ENCODE assay signal across 16 cellular contexts in the genomic region with DNA sequence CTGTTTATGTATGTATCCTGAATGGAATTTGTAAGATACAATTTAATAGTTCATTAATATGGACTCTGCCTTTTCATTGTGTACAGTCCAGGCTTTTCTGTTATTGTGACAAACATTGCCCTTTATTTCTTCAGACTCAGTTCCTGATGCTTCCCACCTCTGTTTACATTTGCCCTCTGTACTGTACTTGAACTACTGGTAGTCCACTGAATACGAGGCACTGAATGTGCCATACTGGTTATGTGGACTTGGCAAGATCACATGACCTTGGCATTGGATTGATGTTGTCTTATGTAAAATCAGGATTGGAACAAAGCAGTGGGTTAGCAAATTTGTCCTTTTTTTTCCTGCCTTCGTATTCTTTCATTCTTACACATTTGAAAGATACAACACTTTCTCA. TPM values are rescaled to one million over a fixed set of nuclear protein-coding genes. Genes with fewer than 3 reads are reported as not detected.
DNase-seq lines count a peak whose midpoint lies in the region; ATAC-seq and TF ChIP-seq lines count a peak whose summit lies in the region.
"Had no signal": no experiment of that assay in that cellular context is flagged by ENCODE, and none has a peak within 500 bp of the region (broad histone marks: within the 10 kb centered on the region; RNA-seq: fewer than 3 reads in every experiment).

No MANE protein-coding gene starts in this region.

- peaks cover 4% of the 10 kb centered on the region for H3K27me3 Mint-ChIP-seq in activated T-helper 1 cell treated with anti-CD3 and anti-CD28 coated beads, Interleukin-12 subunit alpha, Interleukin-12 subunit beta, Interleukin-2, Interleukin-4 antibody, amounts not matched to agents 30 ng/mL and 10 ng/mL and 1 ng/mL, durations not matched to agents 14 hours and 24 hours and 36 hours (ENCODE audit: insufficient read depth)
- H3K27me3 Mint-ChIP-seq: CD4-positive, alpha-beta memory T cell had no signal

- intact Hi-C loops in prostate gland (cut with DNase I) = loop anchor here (1.0 to 2.0 kb wide), 2 partner anchors 28 to 211 kb away; a partner anchor contains a TSS
- intact Hi-C loops in activated T-helper 1 cell treated with anti-CD3 and anti-CD28 coated beads, Interleukin-12 subunit alpha, Interleukin-12 subunit beta, Interleukin-2, Interleukin-4 antibody, amounts not matched to agents 30 ng/mL and 10 ng/mL and 1 ng/mL, durations not matched to agents 14 hours and 24 hours and 36 hours (cut with micrococcal nuclease) = loop anchor here (1.0 to 5.0 kb wide), 3 partner anchors 211 to 441 kb away; no protein-coding TSS in a partner anchor

- no peak overlapping the region for H3K27ac Mint-ChIP-seq in activated T-helper 1 cell treated with anti-CD3 and anti-CD28 coated beads, Interleukin-12 subunit alpha, Interleukin-12 subunit beta, Interleukin-2, Interleukin-4 antibody, amounts not matched to agents 30 ng/mL and 10 ng/mL and 1 ng/mL, durations not matched to agents 14 hours and 24 hours and 36 hours

- peaks cover 2% of the 10 kb centered on the region for H3K4me1 ChIP-seq in prostate gland (replicated peaks)
- H3K4me1 ChIP-seq: A549, BLaER1, HAP-1 had no signal

- H3K27ac ChIP-seq in prostate gland = no peak overlapping the region
- H3K27ac ChIP-seq: A549, BLaER1, SJCRH30 had no signal

- H3K4me1 Mint-ChIP-seq in activated T-helper 1 cell treated with anti-CD3 and anti-CD28 coated beads, Interleukin-12 subunit alpha, Interleukin-12 subunit beta, Interleukin-2, Interleukin-4 antibody, amounts not matched to agents 30 ng/mL and 10 ng/mL and 1 ng/mL, durations not matched to agents 14 hours and 24 hours and 36 hours (ENCODE audit: low read depth) = no peaks in the 10 kb centered on the region

- H3K4me3 Mint-ChIP-seq in activated T-helper 1 cell treated with anti-CD3 and anti-CD28 coated beads, Interleukin-12 subunit alpha, Interleukin-12 subunit beta, Interleukin-2, Interleukin-4 antibody, amounts not matched to agents 30 ng/mL and 10 ng/mL and 1 ng/mL, durations not matched to agents 14 hours and 24 hours and 36 hours = no peak overlapping the region
- H3K4me3 Mint-ChIP-seq: CD4-positive, alpha-beta memory T cell had no signal

- no peaks in the 10 kb centered on the region for H3K9me3 ChIP-seq in prostate gland
- H3K9me3 ChIP-seq: HAP-1 had no signal

- peak; percentile 13 for DNase-seq in G401 (ENCODE audit: low spot score)
- DNase-seq in SK-MEL-5 (ENCODE audit: low read depth, low spot score) = peak; percentile 14
- DNase-seq in left lobe of liver (ENCODE audit: low spot score) = no peak
- DNase-seq in prostate gland (ENCODE audit: low spot score) = peak; percentile 23
- no peak for DNase-seq in activated T-helper 1 cell treated with anti-CD3 and anti-CD28 coated beads, Interleukin-12 subunit alpha, Interleukin-12 subunit beta, Interleukin-2, Interleukin-4 antibody, amounts not matched to agents 30 ng/mL and 10 ng/mL and 1 ng/mL, durations not matched to agents 14 hours and 24 hours and 36 hours (ENCODE audit: low spot score)
- DNase-seq: KG1, NCI-H2029, NCI-H524 treated with DMSO at 0.1 percent for 48 hours had no signal

- peaks cover 8% of the 10 kb centered on the region for H3K9me3 Mint-ChIP-seq in activated T-helper 1 cell treated with anti-CD3 and anti-CD28 coated beads, Interleukin-12 subunit alpha, Interleukin-12 subunit beta, Interleukin-2, Interleukin-4 antibody, amounts not matched to agents 30 ng/mL and 10 ng/mL and 1 ng/mL, durations not matched to agents 14 hours and 24 hours and 36 hours

- ATAC-seq in left lobe of liver (peak; percentile 70), HG02852 (IDR thresholded peaks at IDR 0.05; ENCODE audit: unreplicated experiment) (no peak), HG03378 (IDR thresholded peaks at IDR 0.05; ENCODE audit: unreplicated experiment) (no peak)
- ATAC-seq: A549, Panc1 had no signal

- H3K4me3 ChIP-seq in prostate gland = no peak overlapping the region
- H3K4me3 ChIP-seq: A549, BLaER1, HAP-1, SJCRH30 had no signal

- TF ChIP-seq POLR2A in prostate gland (IDR thresholded peaks at IDR 0.05) = no peak

- H3K36me3 ChIP-seq in prostate gland = no peaks in the 10 kb centered on the region
- H3K36me3 ChIP-seq: BLaER1, HAP-1, SJCRH30 had no signal

- in situ Hi-C loops in G401 (cut with HindIII; ENCODE audit: low sequenced_read_pairs) = no loop called here
- in situ Hi-C loops in SK-MEL-5 (cut with HindIII; ENCODE audit: low pct_unique_long_range_greater_than_20kb, low sequenced_read_pairs) = no loop called here

- no peak for TF ChIP-seq CTCF in prostate gland (IDR thresholded peaks at IDR 0.05)

- H3K27me3 ChIP-seq in prostate gland (replicated peaks; ENCODE audit: insufficient read depth) = no peaks in the 10 kb centered on the region
- H3K27me3 ChIP-seq: BLaER1, SJCRH30 had no signal

- 36% methylated on average over 2 of the region's 2 CpGs for WGBS in prostate gland

- H3K36me3 Mint-ChIP-seq in activated T-helper 1 cell treated with anti-CD3 and anti-CD28 coated beads, Interleukin-12 subunit alpha, Interleukin-12 subunit beta, Interleukin-2, Interleukin-4 antibody, amounts not matched to agents 30 ng/mL and 10 ng/mL and 1 ng/mL, durations not matched to agents 14 hours and 24 hours and 36 hours (ENCODE audit: low read depth) = no peaks in the 10 kb centered on the region

RNA-seq across cellular contexts. Expression of a gene that starts 27.8 kb away (rescaled TPM):
- 11.9 and 16.0 TPM in 2 replicates for total RNA-seq in G401 (2014; rRNA removed; shearing (Covaris generic))
- total RNA-seq in SK-MEL-5 (2014; rRNA removed; shearing (Covaris generic)) = 14.7 and 22.1 TPM in 2 replicates
- 8.2 and 10.9 TPM in 2 replicates for polyA plus RNA-seq in SK-MEL-5 (2015; cell fraction: cytosol; rRNA removed)
- polyA plus RNA-seq in SK-MEL-5 (2015; cell fraction: nucleus; rRNA removed) = 55.6 and 71.6 TPM in 2 replicates
- total RNA-seq in left lobe of liver = 24.6 TPM
- total RNA-seq in prostate gland = 10 to 100 TPM; 25.6 to 26.2 TPM
- 1.6 and 2.8 TPM in 2 replicates for total RNA-seq in activated T-helper 1 cell treated with anti-CD3 and anti-CD28 coated beads, Interleukin-12 subunit alpha, Interleukin-12 subunit beta, Interleukin-2, Interleukin-4 antibody, amounts not matched to agents 30 ng/mL and 10 ng/mL and 1 ng/mL, durations not matched to agents 14 hours and 24 hours and 36 hours

Comparison
In these comparisons a context has a peak if more than half of its experiments do, and no peak if none do; other contexts are left out.
1. DNase-seq: peak in G401 (single experiment), SK-MEL-5 (single experiment) and prostate gland (single experiment); none in left lobe of liver (single experiment) and activated T-helper 1 cell treated with anti-CD3 and anti-CD28 coated beads, Interleukin-12 subunit alpha, Interleukin-12 subunit beta, Interleukin-2, Interleukin-4 antibody, amounts not matched to agents 30 ng/mL and 10 ng/mL and 1 ng/mL, durations not matched to agents 14 hours and 24 hours and 36 hours (single experiment).